ENCODE assay signal across 8 cellular contexts in the genomic region with DNA sequence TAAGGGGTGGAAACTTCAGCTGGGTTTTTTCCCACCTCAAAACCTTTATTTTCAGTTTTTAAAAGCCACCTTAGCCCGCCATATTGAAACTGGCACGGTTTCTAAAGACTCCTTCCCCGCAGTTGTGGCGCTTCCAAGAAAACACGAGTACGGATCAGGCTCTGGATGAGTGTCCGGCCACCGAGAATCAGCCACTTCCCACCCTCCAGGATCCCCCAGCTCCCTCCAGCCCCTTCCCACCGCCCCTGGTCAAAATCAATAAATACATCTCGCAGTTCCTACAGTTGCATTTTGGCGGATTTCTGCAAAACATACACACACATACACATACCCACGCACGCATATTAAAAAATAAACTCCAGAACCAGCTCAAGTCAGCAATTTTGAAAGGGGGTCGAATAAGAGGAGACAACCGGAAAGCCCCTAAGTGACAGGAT. TPM values are rescaled to one million over a fixed set of nuclear protein-coding genes. Genes with fewer than 3 reads are reported as not detected.
DNase-seq lines count a peak whose midpoint lies in the region; TF ChIP-seq lines count a peak whose summit lies in the region.

No MANE protein-coding gene starts in this region.

- H3K36me3 Mint-ChIP-seq in type B pancreatic cell: peaks cover 1% of the 10 kb centered on the region

- no peaks in the 10 kb centered on the region for H3K9me3 ChIP-seq in mononuclear cell (ENCODE audit: low read depth, low read length)

- H3K4me1 Mint-ChIP-seq in type B pancreatic cell (ENCODE audit: unreplicated experiment): peaks cover 15% of the 10 kb centered on the region

- H3K9me3 Mint-ChIP-seq in type B pancreatic cell: no peaks in the 10 kb centered on the region

- DNase-seq in NCI-H526 treated with DMSO at 0.1 percent for 48 hours (lab: John Stamatoyannopoulos, UW) (peak; percentile 11), cardiac fibroblast (ENCODE audit: low read depth in 2 of 2) (peak in 1 of 2 donors; percentile 25), type B pancreatic cell (ENCODE audit: extremely low spot score, unreplicated experiment) (no peak), SW 1271 (lab: John Stamatoyannopoulos, UW) (no peak), GM03348 (ENCODE audit: low spot score) (no peak), HUDEP-2 (lab: John Stamatoyannopoulos, UW; ENCODE audit: unreplicated experiment in 76 of 76) (no peak)

- H3K4me3 Mint-ChIP-seq in type B pancreatic cell: peak overlapping the region; percentile 93

- peak; percentile 11 for TF ChIP-seq POLR2A in GM19099 (IDR thresholded peaks at IDR 0.05; ENCODE audit: extremely low read depth, insufficient read length, low read depth)

- H3K27ac Mint-ChIP-seq in type B pancreatic cell: peak overlapping the region; percentile 83

- peaks cover 92% of the 10 kb centered on the region for H3K27me3 Mint-ChIP-seq in type B pancreatic cell

- H3K4me3 ChIP-seq in cardiac fibroblast (replicated peaks in 1 of 2; ENCODE audit: low read depth in 2 of 2, low read length in 2 of 2) (peak overlapping the region; percentile 52 to 80), mononuclear cell (ENCODE audit: low read length) (peak overlapping the region; percentile 74)

- TF ChIP-seq CTCF in cardiac fibroblast (IDR thresholded peaks at IDR 0.05; ENCODE audit: low read depth, low read length) (no peak), type B pancreatic cell (conservative IDR thresholded peaks at IDR 0.05) (no peak)

- H3K4me1 ChIP-seq in mononuclear cell (ENCODE audit: insufficient read depth, low read length): peaks cover 49% of the 10 kb centered on the region

- H3K27me3 ChIP-seq in mononuclear cell (ENCODE audit: insufficient read depth, low read length): peaks cover 24% of the 10 kb centered on the region

RNA-seq across cellular contexts. Expression of a gene that starts 1.1 kb away (rescaled TPM):
- total RNA-seq in mononuclear cell (22.8 TPM), type B pancreatic cell (ENCODE audit: low replicate concordance) (5.4 and 7.2 TPM in 2 replicates)
